Comparison of ENCODE assay signal across 36 cellular contexts in genomic region chr4:21005647-21006046, GRCh38.
"Had no signal": no experiment of that assay in that cellular context is flagged by ENCODE, and none has a peak within 500 bp of the region (broad histone marks: within the 10 kb centered on the region; RNA-seq: fewer than 3 reads in every experiment).

No MANE protein-coding gene starts in this region.

- H3K27me3 ChIP-seq: MG63 had no signal

- H3K4me3 ChIP-seq: MG63 had no signal

- DNase-seq: MG63, MM.1S, MV-4-11, NCI-H1048, NCI-H1092, NCI-H1092 treated with DMSO at 0.1 percent for 48 hours, NCI-H1105, NCI-H1105 treated with DMSO at 0.1 percent for 48 hours, NCI-H1417, NCI-H1417 treated with DMSO at 0.1 percent for 48 hours, NCI-H1436, NCI-H1436 treated with DMSO at 0.1 percent for 48 hours, NCI-H146, NCI-H1694, NCI-H1694 treated with DMSO at 0.1 percent for 48 hours, NCI-H187, NCI-H187 treated with DMSO at 0.1 percent for 48 hours, NCI-H1930, NCI-H2029, NCI-H2029 treated with DMSO at 0.1 percent for 48 hours, NCI-H2081, NCI-H2081 treated with DMSO at 0.1 percent for 48 hours, NCI-H2107, NCI-H2171, NCI-H2171 treated with DMSO at 0.1 percent for 48 hours, NCI-H2227 treated with DMSO at 0.1 percent for 48 hours, NCI-H226, NCI-H345, NCI-H446, NCI-H446 treated with DMSO at 0.1 percent for 48 hours, NCI-H510A, NCI-H510A treated with DMSO at 0.1 percent for 48 hours, NCI-H524, NCI-H524 treated with DMSO at 0.1 percent for 48 hours, NCI-H526, NCI-H526 treated with DMSO at 0.1 percent for 48 hours had no signal

- H3K36me3 ChIP-seq: MG63 had no signal

- H3K9me3 ChIP-seq: MG63 had no signal
